ENCODE assay signal across 1 cellular context in the genomic region with DNA sequence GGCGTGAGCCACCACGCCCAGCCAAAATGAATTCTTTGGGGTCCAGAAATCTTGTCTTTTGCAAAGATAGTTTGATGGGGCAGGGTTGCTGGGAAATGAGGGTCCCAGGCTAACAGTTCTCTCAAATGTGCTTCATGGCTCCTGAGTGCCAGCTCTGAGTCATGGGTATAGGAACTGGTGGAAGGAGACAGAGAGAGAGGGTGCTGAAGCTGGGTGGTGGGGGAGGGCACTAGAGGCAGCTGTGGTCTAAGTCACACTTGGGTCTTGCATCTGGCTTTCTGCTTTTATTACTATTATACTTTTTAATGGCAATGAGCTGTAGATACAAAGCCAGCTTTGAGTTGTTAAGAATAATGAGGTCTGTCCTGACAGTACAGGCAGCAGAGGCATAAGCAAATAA.
TF ChIP-seq lines count a peak whose summit lies in the region.

No MANE protein-coding gene starts in this region.

TF ChIP-seq in IMR-90, 13 proteins besides CTCF, POLR2A, EP300 and RAD21:
- no peak for TF ChIP-seq CHD1 (IDR thresholded peaks at IDR 0.05; ENCODE audit: low read depth, low read length)
- TF ChIP-seq BHLHE40 (IDR thresholded peaks at IDR 0.05; ENCODE audit: low read depth, low read length): no peak
- no peak for TF ChIP-seq SMC3 (IDR thresholded peaks at IDR 0.05; ENCODE audit: low read depth, low read length)
- no peak for TF ChIP-seq FOS (IDR thresholded peaks at IDR 0.05; ENCODE audit: low read depth, low read length)
- TF ChIP-seq MAZ (IDR thresholded peaks at IDR 0.05; ENCODE audit: borderline replicate concordance, low read depth, low read length): no peak
TF ChIP-seq in IMR-90: peak in this region for 0.
